In genomic region chr19:18431351-18432197, GRCh38 we compare ENCODE assay signal across 1 cellular context.
TF ChIP-seq lines count a peak whose summit lies in the region.

No MANE protein-coding gene starts in this region.

TF ChIP-seq in GM23338, 12 proteins besides CTCF, POLR2A, EP300 and RAD21 (continued from another document):
- TF ChIP-seq REST (IDR thresholded peaks at IDR 0.05; ENCODE audit: unreplicated experiment) (no peak), NANOG (IDR thresholded peaks at IDR 0.05; ENCODE audit: borderline replicate concordance) (no peak)
TF ChIP-seq in GM23338: peak in this region for 0.
